ENCODE assay signal across 15 cellular contexts in genomic region chr3:23723930-23724329, GRCh38.
DNase-seq lines count a peak whose midpoint lies in the region; ATAC-seq and TF ChIP-seq lines count a peak whose summit lies in the region.
"Had no signal": no experiment of that assay in that cellular context is flagged by ENCODE, and none has a peak within 500 bp of the region (broad histone marks: within the 10 kb centered on the region; RNA-seq: fewer than 3 reads in every experiment).

No MANE protein-coding gene starts in this region.

- no peaks in the 10 kb centered on the region for H3K4me1 ChIP-seq in body of pancreas
- H3K4me1 ChIP-seq: gastrocnemius medialis had no signal

- H3K4me3 ChIP-seq in body of pancreas, result no peak overlapping the region
- H3K4me3 ChIP-seq: gastrocnemius medialis, neural progenitor cell, smooth muscle cell had no signal

- ATAC-seq in GM18498 (IDR thresholded peaks at IDR 0.05; ENCODE audit: unreplicated experiment) (peak; percentile 41), GM21717 (IDR thresholded peaks at IDR 0.05; ENCODE audit: unreplicated experiment) (peak; percentile 47), body of pancreas (peak; percentile 35)
- ATAC-seq: gastrocnemius medialis had no signal

- no peaks in the 10 kb centered on the region for H3K36me3 Mint-ChIP-seq in MCF 10A (ENCODE audit: insufficient read depth, unreplicated experiment)
- H3K36me3 Mint-ChIP-seq: neural progenitor cell had no signal

- no peaks in the 10 kb centered on the region for H3K9me3 Mint-ChIP-seq in MCF 10A (ENCODE audit: unreplicated experiment)
- H3K9me3 Mint-ChIP-seq: neural progenitor cell had no signal

- intact Hi-C loops in body of pancreas (cut with DNase I), result no loop called here
- intact Hi-C loops in MCF 10A (cut with micrococcal nuclease), result no loop called here

- CTCF ChIA-PET in MCF 10A (lab: Yijun Ruan, JAX), result no interaction called here

- no peaks in the 10 kb centered on the region for H3K9me3 ChIP-seq in body of pancreas
- H3K9me3 ChIP-seq: gastrocnemius medialis had no signal

- no peak overlapping the region for H3K27ac Mint-ChIP-seq in MCF 10A (ENCODE audit: low read depth, unreplicated experiment)
- H3K27ac Mint-ChIP-seq: neural progenitor cell had no signal

- no peaks in the 10 kb centered on the region for H3K27me3 Mint-ChIP-seq in MCF 10A (ENCODE audit: insufficient read depth, unreplicated experiment)

- no peaks in the 10 kb centered on the region for H3K27me3 ChIP-seq in body of pancreas
- H3K27me3 ChIP-seq: gastrocnemius medialis, neural progenitor cell had no signal

- POLR2A ChIA-PET in MCF 10A (lab: Yijun Ruan, JAX), result no interaction called here

- H3K27ac ChIP-seq in body of pancreas, result no peak overlapping the region
- H3K27ac ChIP-seq: gastrocnemius medialis, neural progenitor cell had no signal

- peak; percentile 28 to 30 for DNase-seq in Kasumi-1 (lab: John Stamatoyannopoulos, UW)
- DNase-seq in body of pancreas, result no peak
- DNase-seq in activated CD4-positive, alpha-beta T cell treated with anti-CD3 and anti-CD28 coated beads for 48 hours, result no peak
- DNase-seq in AG08395 (ENCODE audit: low spot score), result no peak
- no peak for DNase-seq in stimulated activated CD4-positive, alpha-beta T cell treated with anti-CD3 and anti-CD28 coated beads, Interleukin-12 subunit alpha, Interleukin-12 subunit beta, amount 100 ng/mL, for 4 hours
- DNase-seq in MCF 10A (ENCODE audit: unreplicated experiment), result no peak
- DNase-seq: activated T-cell treated with anti-CD3 and anti-CD28 coated beads for 4 hours, amniotic stem cell, gastrocnemius medialis, GDM1, IMR-90 had no signal

- TF ChIP-seq CTCF in body of pancreas (IDR thresholded peaks at IDR 0.05) (no peak), MCF 10A (IDR thresholded peaks at IDR 0.05; ENCODE audit: unreplicated experiment) (no peak)

- no peak for TF ChIP-seq POLR2A in body of pancreas (IDR thresholded peaks at IDR 0.05)

- no peak overlapping the region for H3K4me3 Mint-ChIP-seq in MCF 10A (ENCODE audit: unreplicated experiment)
- H3K4me3 Mint-ChIP-seq: neural progenitor cell had no signal

- no peaks in the 10 kb centered on the region for H3K36me3 ChIP-seq in body of pancreas (replicated peaks in 1 of 2; ENCODE audit: insufficient read depth in 1 of 2, low read depth in 2 of 2)
- H3K36me3 ChIP-seq: gastrocnemius medialis, neural progenitor cell had no signal

- peaks cover 9% of the 10 kb centered on the region for H3K4me1 Mint-ChIP-seq in MCF 10A (ENCODE audit: insufficient read depth, unreplicated experiment)

- no TSS peak for BruUV-seq in MCF 10A (replicated peaks; lab: Mats Ljungman, UMichigan)

Comparison
In these comparisons a context has a peak if more than half of its experiments do, and no peak if none do; other contexts are left out.
1. DNase-seq: peak in Kasumi-1 (2 of 2); none in body of pancreas (0 of 4), activated CD4-positive, alpha-beta T cell treated with anti-CD3 and anti-CD28 coated beads for 48 hours (single experiment), AG08395 (single experiment), stimulated activated CD4-positive, alpha-beta T cell treated with anti-CD3 and anti-CD28 coated beads, Interleukin-12 subunit alpha, Interleukin-12 subunit beta, amount 100 ng/mL, for 4 hours (single experiment) and MCF 10A (single experiment).
2. Peak in every context shown above with its lines, with median percentiles within 50 percentile points of each other: ATAC-seq.